17 cellular contexts compared by ENCODE assay signal in the genomic region with DNA sequence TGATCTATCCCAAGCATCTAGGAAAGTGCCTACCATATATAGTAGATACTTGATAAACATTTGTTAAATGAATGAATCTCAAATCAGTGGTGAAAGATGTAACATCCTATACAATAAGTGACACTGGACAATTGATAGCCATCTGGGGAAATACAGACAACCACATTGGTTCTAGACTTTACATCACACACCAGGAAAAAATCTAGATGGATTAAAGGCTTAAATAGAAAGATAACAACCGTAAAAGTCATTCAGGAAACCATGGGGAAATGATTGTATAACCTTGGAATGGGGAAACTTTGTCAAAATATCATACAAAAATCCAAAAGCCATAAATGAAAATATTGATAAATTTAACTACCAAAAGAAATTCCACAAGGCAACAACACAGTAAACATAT. TPM values are rescaled to one million over a fixed set of nuclear protein-coding genes. Genes with fewer than 3 reads are reported as not detected.
A peak's percentile ranks its signal among the peaks of the same experiment; 100 is the strongest.
DNase-seq lines count a peak whose midpoint lies in the region; ATAC-seq, FAIRE-seq and TF ChIP-seq lines count a peak whose summit lies in the region.
"Had no signal": no experiment of that assay in that cellular context is flagged by ENCODE, and none has a peak within 500 bp of the region (broad histone marks: within the 10 kb centered on the region; RNA-seq: fewer than 3 reads in every experiment).

No MANE protein-coding gene starts in this region.

- H3K27ac ChIP-seq in endothelial cell of umbilical vein (ENCODE audit: insufficient read depth, low read depth, low read length) (no peak overlapping the region), smooth muscle cell (ENCODE audit: low read depth) (peak overlapping the region; percentile 50)
- H3K27ac ChIP-seq: C4-2B had no signal

- H4K20me1 ChIP-seq in endothelial cell of umbilical vein (replicated peaks; ENCODE audit: control insufficient read depth, extremely low read depth, insufficient read depth, low read length) (peaks cover 2% of the 10 kb centered on the region), smooth muscle cell (ENCODE audit: low read depth) (no peaks in the 10 kb centered on the region)

- 18% methylated on average over 1 of the region's 1 CpG for WGBS in smooth muscle cell (ENCODE audit: low lambda C conversion rate)

- no peak for ATAC-seq in GM21737 (IDR thresholded peaks at IDR 0.05; ENCODE audit: unreplicated experiment)
- ATAC-seq in HG03039 (IDR thresholded peaks at IDR 0.05; ENCODE audit: unreplicated experiment): no peak
- ATAC-seq: GM23338, HCT116 had no signal

- BruUV-seq in endothelial cell of umbilical vein (replicated peaks; lab: Mats Ljungman, UMichigan): no TSS peak

- H3K27me3 ChIP-seq in adipocyte (replicated peaks; ENCODE audit: control insufficient read depth, insufficient read depth, low read length): no peaks in the 10 kb centered on the region
- H3K27me3 ChIP-seq in endothelial cell of umbilical vein (ENCODE audit: control insufficient read depth in 2 of 2, insufficient read depth in 2 of 2, low read length in 2 of 2): no peaks in the 10 kb centered on the region
- H3K27me3 ChIP-seq in smooth muscle cell (ENCODE audit: low read depth): no peaks in the 10 kb centered on the region

- dilution Hi-C loops in endothelial cell of umbilical vein (cut with MboI; ENCODE audit: extremely low pct_ligation_motif_present, low sequenced_read_pairs): no loop called here

- POLR2A ChIA-PET in endothelial cell of umbilical vein (lab: Charles Lee): no interaction called here

- H3K9ac ChIP-seq in adipocyte (ENCODE audit: low read length) (no peak overlapping the region), endothelial cell of umbilical vein (replicated peaks; ENCODE audit: extremely low read depth, insufficient read depth, low read length) (no peak overlapping the region), smooth muscle cell (ENCODE audit: low read depth) (no peak overlapping the region)

- H3K79me2 ChIP-seq in endothelial cell of umbilical vein (ENCODE audit: control insufficient read depth, insufficient read depth, low read length): no peaks in the 10 kb centered on the region
- no peaks in the 10 kb centered on the region for H3K79me2 ChIP-seq in smooth muscle cell (ENCODE audit: low read depth)

- FAIRE-seq in endothelial cell of umbilical vein (lab: Jason Lieb, UNC): peak; percentile 70
- FAIRE-seq: D721Med, GM12891, H54 had no signal

- no peaks in the 10 kb centered on the region for H3K4me1 ChIP-seq in adipocyte (ENCODE audit: control insufficient read depth, insufficient read depth, low read length)
- H3K4me1 ChIP-seq in endothelial cell of umbilical vein (ENCODE audit: control insufficient read depth, extremely low read depth, insufficient read depth, low read length): peaks cover 13% of the 10 kb centered on the region
- H3K4me1 ChIP-seq in smooth muscle cell (ENCODE audit: low read depth): no peaks in the 10 kb centered on the region
- H3K4me1 ChIP-seq: Caco-2 had no signal

- DNase-seq in HCEC 1CT (peak; percentile 29), adipocyte (ENCODE audit: low read depth) (peak; percentile 27), endothelial cell of umbilical vein (ENCODE audit: low read depth, low spot score) (peak; percentile 53), smooth muscle cell (lab: John Stamatoyannopoulos, UW; ENCODE audit: unreplicated experiment) (no peak)
- no peak for DNase-seq in activated CD4-positive, CD25-positive, alpha-beta regulatory T cell treated with anti-CD3 and anti-CD28 coated beads, Interleukin-2, amount 50 U/mL, for 72 hours
- DNase-seq: AML-193; Caco-2; CD4-positive, alpha-beta T cell; HFFc6 had no signal

- no peak overlapping the region for H2AFZ ChIP-seq in endothelial cell of umbilical vein (ENCODE audit: low read depth, low read length)
- H2AFZ ChIP-seq in smooth muscle cell (ENCODE audit: low read depth): no peak overlapping the region
- H2AFZ ChIP-seq: GM23338 had no signal

- no peak for TF ChIP-seq POLR2A in endothelial cell of umbilical vein (IDR thresholded peaks at IDR 0.05; ENCODE audit: low read depth, low read length)

- H3K4me2 ChIP-seq in endothelial cell of umbilical vein (ENCODE audit: insufficient read depth, low read length) (peak overlapping the region; percentile 38), smooth muscle cell (peak overlapping the region; percentile 60)
- H3K4me2 ChIP-seq: GM23338 had no signal

- H3K9me3 ChIP-seq in adipocyte (ENCODE audit: control insufficient read depth, low read length) (peaks cover 7% of the 10 kb centered on the region), endothelial cell of umbilical vein (replicated peaks; ENCODE audit: control insufficient read depth, insufficient read depth, low read length) (no peaks in the 10 kb centered on the region), smooth muscle cell (replicated peaks; ENCODE audit: low read depth) (peaks cover 4% of the 10 kb centered on the region)

- no peak for TF ChIP-seq CTCF in endothelial cell of umbilical vein (IDR thresholded peaks at IDR 0.05; ENCODE audit: extremely low read depth in 1 of 2, insufficient read depth in 1 of 2, low read depth in 1 of 2, low read length in 2 of 2)
- TF ChIP-seq CTCF in smooth muscle cell (IDR thresholded peaks at IDR 0.05; ENCODE audit: borderline replicate concordance, insufficient read depth, poor library complexity, severe bottlenecking): no peak

- CTCF ChIA-PET in endothelial cell of umbilical vein (lab: Charles Lee): no interaction called here

- intact Hi-C loops in endothelial cell of umbilical vein (cut with micrococcal nuclease): no loop called here

- no peaks in the 10 kb centered on the region for H3K9me1 ChIP-seq in endothelial cell of umbilical vein (replicated peaks; ENCODE audit: control insufficient read depth, extremely low read depth, insufficient read depth, low read length)

- H3K4me3 ChIP-seq in adipocyte (ENCODE audit: low read length): no peak overlapping the region
- H3K4me3 ChIP-seq in endothelial cell of umbilical vein (replicated peaks in 1 of 3; ENCODE audit: insufficient read depth in 1 of 3, low read depth in 1 of 3, low read length in 3 of 3): no peak overlapping the region
- no peak overlapping the region for H3K4me3 ChIP-seq in smooth muscle cell
- H3K4me3 ChIP-seq: GM23338 had no signal

- no peaks in the 10 kb centered on the region for H3F3A ChIP-seq in smooth muscle cell (ENCODE audit: low read depth)

- H3K36me3 ChIP-seq in adipocyte (ENCODE audit: control insufficient read depth, insufficient read depth, low read length, severe bottlenecking) (peaks cover 9% of the 10 kb centered on the region), endothelial cell of umbilical vein (ENCODE audit: control insufficient read depth in 2 of 2, extremely low read depth in 1 of 2, insufficient read depth in 2 of 2, low read length in 2 of 2) (no peaks in the 10 kb centered on the region), smooth muscle cell (ENCODE audit: low read depth) (no peaks in the 10 kb centered on the region)

TF ChIP-seq in endothelial cell of umbilical vein, 7 proteins besides CTCF, POLR2A, EP300 and RAD21:
- peak; percentile 91 for TF ChIP-seq GATA2 (IDR thresholded peaks at IDR 0.05; ENCODE audit: insufficient read depth, insufficient read length, low read depth, low read length)
- TF ChIP-seq JUN (IDR thresholded peaks at IDR 0.05; ENCODE audit: borderline replicate concordance, insufficient read depth, insufficient read length, low read depth): peak; percentile 58
- no peak for TF ChIP-seq MAX (IDR thresholded peaks at IDR 0.05; ENCODE audit: insufficient read depth, insufficient read length)
- peak; percentile 40 for TF ChIP-seq FOS (IDR thresholded peaks at IDR 0.05; ENCODE audit: borderline replicate concordance, insufficient read depth, low read length)
- peak; percentile 21 for TF ChIP-seq POLR2AphosphoS5 (IDR thresholded peaks at IDR 0.05; ENCODE audit: insufficient read depth, low read depth, low read length)

RNA-seq across cellular contexts. Expression of gene GARIN1A, which starts 7.0 kb away (rescaled TPM):
- total RNA-seq in endothelial cell of umbilical vein (2.1 and 3.6 TPM in 2 replicates), smooth muscle cell (0.49 and 1.2 TPM in 2 replicates)
- polyA plus RNA-seq in endothelial cell of umbilical vein (0.53 and 0.65 TPM in 2 replicates), smooth muscle cell (0.46 and 0.60 TPM in 2 replicates)
- 0.13 and 0.47 TPM in 2 replicates for polyA plus RNA-seq in endothelial cell of umbilical vein (2011; cell fraction: cytosol; rRNA removed)
- polyA plus RNA-seq in endothelial cell of umbilical vein (2011; cell fraction: nucleus; rRNA removed): 6.3 and 6.9 TPM in 2 replicates
- 0.62 and 0.68 TPM in 2 replicates for polyA plus RNA-seq in endothelial cell of umbilical vein (2012)
- polyA minus RNA-seq in endothelial cell of umbilical vein: 0.98 and 1.5 TPM in 2 replicates
- not detected for polyA minus RNA-seq in endothelial cell of umbilical vein (2011; cell fraction: cytosol; rRNA and poly(A)+ RNA removed)
- polyA minus RNA-seq in endothelial cell of umbilical vein (2011; cell fraction: nucleus; rRNA and poly(A)+ RNA removed): 3.4 and 3.6 TPM in 2 replicates
- total RNA-seq: GM23338 had no signal

Comparison
In these comparisons a context has a peak if more than half of its experiments do, and no peak if none do; other contexts are left out.
1. DNase-seq: peak in HCEC 1CT (single experiment), adipocyte (single experiment) and endothelial cell of umbilical vein (single experiment); none in smooth muscle cell (single experiment) and activated CD4-positive, CD25-positive, alpha-beta regulatory T cell treated with anti-CD3 and anti-CD28 coated beads, Interleukin-2, amount 50 U/mL, for 72 hours (single experiment).